21 cellular contexts compared by ENCODE assay signal in genomic region chr6:157869673-157870302, GRCh38.
"Had no signal": no experiment of that assay in that cellular context is flagged by ENCODE, and none has a peak within 500 bp of the region (broad histone marks: within the 10 kb centered on the region; RNA-seq: fewer than 3 reads in every experiment).

No MANE protein-coding gene starts in this region.

- H3K4me3 ChIP-seq: dorsolateral prefrontal cortex, esophagus muscularis mucosa, gastrocnemius medialis, left lung, lower lobe of right lung, pancreas, spleen, testis, transverse colon, vagina had no signal

- DNase-seq: cortex of kidney; dorsolateral prefrontal cortex; effector CD8-positive, alpha-beta T cell; gastrocnemius medialis; glutamatergic neuron; immature natural killer cell; left lung; lower lobe of right lung; natural killer cell; nucleus accumbens; pancreas; spleen; stimulated activated CD4-positive, alpha-beta T cell treated with anti-CD3 and anti-CD28 coated beads, Interleukin-15, amount 100 ng/mL, for 24 hours; stimulated activated CD4-positive, alpha-beta T cell treated with anti-CD3 and anti-CD28 coated beads, Interleukin-1b, Interleukin-23, amount 100 ng/mL, for 48 hours; stimulated activated CD4-positive, alpha-beta T cell treated with anti-CD3 and anti-CD28 coated beads, Interleukin-4, amount 100 ng/mL, for 24 hours; testis; transverse colon had no signal

- ATAC-seq: gastrocnemius medialis; left lung; pancreas; stimulated activated memory B cell treated with anti-CD40 and anti-IgM and Interleukin-4, amounts not matched to agents 10 μg/mL and 1 μg/mL and 100 μg/mL, for 72 hours had no signal

- FAIRE-seq: keratinocyte, pancreas had no signal

- H3K27me3 ChIP-seq: dorsolateral prefrontal cortex, esophagus muscularis mucosa, gastrocnemius medialis, pancreas, spleen, testis, transverse colon, vagina had no signal

- H3K27ac ChIP-seq: esophagus muscularis mucosa, gastrocnemius medialis, left lung, lower lobe of right lung, pancreas, spleen, testis, transverse colon, vagina had no signal

- H3K9me3 ChIP-seq: esophagus muscularis mucosa, gastrocnemius medialis, left lung, lower lobe of right lung, pancreas, spleen, testis, transverse colon, vagina had no signal
